16 cellular contexts compared by ENCODE assay signal in genomic region chr20:8875586-8875985, GRCh38.
A peak's percentile ranks its signal among the peaks of the same experiment; 100 is the strongest.
DNase-seq lines count a peak whose midpoint lies in the region; TF ChIP-seq lines count a peak whose summit lies in the region.
"Had no signal": no experiment of that assay in that cellular context is flagged by ENCODE, and none has a peak within 500 bp of the region (broad histone marks: within the 10 kb centered on the region; RNA-seq: fewer than 3 reads in every experiment).

No MANE protein-coding gene starts in this region.

- no peaks in the 10 kb centered on the region for H3K27me3 Mint-ChIP-seq in progenitor cell of endocrine pancreas
- H3K27me3 Mint-ChIP-seq: CD8-positive, alpha-beta memory T cell had no signal

- H3K27ac Mint-ChIP-seq in progenitor cell of endocrine pancreas: peak overlapping the region; percentile 41

- no peak overlapping the region for H3K9ac ChIP-seq in adipocyte (ENCODE audit: low read length)

- H3K9me3 Mint-ChIP-seq in progenitor cell of endocrine pancreas (ENCODE audit: low read depth): no peaks in the 10 kb centered on the region
- H3K9me3 Mint-ChIP-seq: CD8-positive, alpha-beta memory T cell had no signal

- no peak overlapping the region for H3K4me3 Mint-ChIP-seq in progenitor cell of endocrine pancreas (ENCODE audit: low read depth)
- H3K4me3 Mint-ChIP-seq: CD8-positive, alpha-beta memory T cell had no signal

- DNase-seq in EH (ENCODE audit: low read depth): peak; percentile 24
- peak; percentile 76 for DNase-seq in adipocyte (ENCODE audit: low read depth)
- DNase-seq in fibroblast of mammary gland (ENCODE audit: low read depth): peak; percentile 34
- no peak for DNase-seq in progenitor cell of endocrine pancreas (ENCODE audit: low spot score, unreplicated experiment)
- no peak for DNase-seq in SW 1271 (lab: John Stamatoyannopoulos, UW)
- no peak for DNase-seq in SW480 (ENCODE audit: low spot score)
- DNase-seq in stimulated activated CD4-positive, alpha-beta T cell treated with anti-CD3 and anti-CD28 coated beads, Interleukin-1b, Interleukin-23, amount 100 ng/mL, for 48 hours: no peak
- DNase-seq: C1 segment of cervical spinal cord; CD8-positive, alpha-beta memory T cell; DMS53; NCI-H1105; NCI-H1694; NCI-H510A; PC-9; SIG-M5 had no signal

- H3K4me1 Mint-ChIP-seq in progenitor cell of endocrine pancreas (ENCODE audit: low read depth): peaks cover 2% of the 10 kb centered on the region
- H3K4me1 Mint-ChIP-seq: CD8-positive, alpha-beta memory T cell had no signal

- no peaks in the 10 kb centered on the region for H3K36me3 Mint-ChIP-seq in progenitor cell of endocrine pancreas (ENCODE audit: insufficient read depth)

- no peaks in the 10 kb centered on the region for H3K27me3 ChIP-seq in adipocyte (replicated peaks; ENCODE audit: control insufficient read depth, insufficient read depth, low read length)

- H3K4me1 ChIP-seq in adipocyte (ENCODE audit: control insufficient read depth, insufficient read depth, low read length): peaks cover 3% of the 10 kb centered on the region

- TF ChIP-seq CTCF in fibroblast of mammary gland (conservative IDR thresholded peaks at IDR 0.05; ENCODE audit: control insufficient read depth, insufficient read depth, low read depth, low read length) (no peak), progenitor cell of endocrine pancreas (IDR thresholded peaks at IDR 0.05; ENCODE audit: unreplicated experiment) (no peak)

- H3K4me3 ChIP-seq in adipocyte (ENCODE audit: low read length): no peak overlapping the region
- no peak overlapping the region for H3K4me3 ChIP-seq in fibroblast of mammary gland (ENCODE audit: control insufficient read depth, low read depth, low read length)
- H3K4me3 ChIP-seq: K562, PC-9 had no signal

- H3K36me3 ChIP-seq in adipocyte (ENCODE audit: control insufficient read depth, insufficient read depth, low read length, severe bottlenecking): no peaks in the 10 kb centered on the region

- H3K9me3 ChIP-seq in adipocyte (ENCODE audit: control insufficient read depth, low read length): no peaks in the 10 kb centered on the region

Comparison
In these comparisons a context has a peak if more than half of its experiments do, and no peak if none do; other contexts are left out.
1. DNase-seq: peak in EH (single experiment), adipocyte (single experiment) and fibroblast of mammary gland (single experiment); none in progenitor cell of endocrine pancreas (single experiment), SW 1271 (0 of 2), SW480 (single experiment) and stimulated activated CD4-positive, alpha-beta T cell treated with anti-CD3 and anti-CD28 coated beads, Interleukin-1b, Interleukin-23, amount 100 ng/mL, for 48 hours (single experiment).